ENCODE assay signal across 15 cellular contexts in the genomic region with DNA sequence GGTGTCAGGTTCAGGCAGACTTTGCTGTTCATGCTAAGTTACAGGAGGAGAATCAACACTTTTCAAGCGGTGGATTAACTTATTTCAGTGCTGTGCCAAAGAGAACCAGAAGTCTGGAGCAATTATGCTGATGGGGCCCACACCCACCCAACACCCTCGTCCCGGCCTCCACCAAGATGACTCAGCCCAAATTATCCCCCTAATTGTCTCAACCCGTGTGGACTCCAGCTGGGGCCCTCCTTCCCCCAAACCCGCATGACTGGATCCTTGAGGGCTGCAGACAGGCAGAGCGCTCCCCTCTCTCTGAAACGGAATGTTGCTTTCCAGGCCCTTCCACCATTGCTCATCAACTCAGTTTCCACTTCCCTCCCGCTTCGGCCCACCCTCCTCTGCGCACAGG. TPM values are rescaled to one million over a fixed set of nuclear protein-coding genes. Genes with fewer than 3 reads are reported as not detected.
DNase-seq lines count a peak whose midpoint lies in the region; TF ChIP-seq lines count a peak whose summit lies in the region.
"Had no signal": no experiment of that assay in that cellular context is flagged by ENCODE, and none has a peak within 500 bp of the region (broad histone marks: within the 10 kb centered on the region; RNA-seq: fewer than 3 reads in every experiment).

No MANE protein-coding gene starts in this region.

- H3K9me3 ChIP-seq in sigmoid colon (no peaks in the 10 kb centered on the region), breast epithelium (no peaks in the 10 kb centered on the region)
- H3K9me3 ChIP-seq: left lung, pancreas, thyroid gland had no signal

- H3K4me3 ChIP-seq in sigmoid colon (no peak overlapping the region), breast epithelium (no peak overlapping the region)
- H3K4me3 ChIP-seq: left lung, pancreas, thyroid gland had no signal

- TF ChIP-seq POLR2A in sigmoid colon (IDR thresholded peaks at IDR 0.05) (no peak), breast epithelium (IDR thresholded peaks at IDR 0.05) (no peak)

- H3K27me3 Mint-ChIP-seq in activated T-helper 2 cell treated with anti-CD3 and anti-CD28 coated beads, Interferon-gamma antibody, Interleukin-2, Interleukin-4, amounts not matched to agents 10 μg/mL and 5 μg/mL and 100 μg/mL, durations not matched to agents 14 hours and 24 hours and 36 hours (ENCODE audit: low read depth), result no peaks in the 10 kb centered on the region
- peaks cover 3% of the 10 kb centered on the region for H3K27me3 Mint-ChIP-seq in glutamatergic neuron (ENCODE audit: unreplicated experiment)
- H3K27me3 Mint-ChIP-seq in activated naive CD4-positive, alpha-beta T cell treated with anti-CD3 and anti-CD28 coated beads for 36 hours (ENCODE audit: low read depth), result no peaks in the 10 kb centered on the region
- H3K27me3 Mint-ChIP-seq: activated B cell treated with CpG ODN at 0.5 μM for 24 hours had no signal

- no peak for TF ChIP-seq EP300 in sigmoid colon (IDR thresholded peaks at IDR 0.05)

- H3K27ac ChIP-seq in sigmoid colon (no peak overlapping the region), breast epithelium (peak overlapping the region in 1 of 2 donors; percentile 27)
- H3K27ac ChIP-seq: left lung, pancreas, thyroid gland had no signal

- H3K36me3 ChIP-seq in sigmoid colon (peaks cover 0 to 6% (median 0%) of the 10 kb centered on the region in 4 donors), breast epithelium (no peaks in the 10 kb centered on the region)
- H3K36me3 ChIP-seq: pancreas, thyroid gland had no signal

- peaks cover 3% of the 10 kb centered on the region for H3K9me3 Mint-ChIP-seq in activated T-helper 2 cell treated with anti-CD3 and anti-CD28 coated beads, Interferon-gamma antibody, Interleukin-2, Interleukin-4, amounts not matched to agents 10 μg/mL and 5 μg/mL and 100 μg/mL, durations not matched to agents 14 hours and 24 hours and 36 hours
- H3K9me3 Mint-ChIP-seq in glutamatergic neuron (ENCODE audit: unreplicated experiment), result peaks cover 6% of the 10 kb centered on the region
- H3K9me3 Mint-ChIP-seq in activated naive CD4-positive, alpha-beta T cell treated with anti-CD3 and anti-CD28 coated beads for 36 hours, result peaks cover 13% of the 10 kb centered on the region

- intact Hi-C loops in activated T-helper 2 cell treated with anti-CD3 and anti-CD28 coated beads, Interferon-gamma antibody, Interleukin-2, Interleukin-4, amounts not matched to agents 10 μg/mL and 5 μg/mL and 100 μg/mL, durations not matched to agents 14 hours and 24 hours and 36 hours (cut with micrococcal nuclease), result no loop called here
- intact Hi-C loops in sigmoid colon (cut with DNase I), result no loop called here
- intact Hi-C loops in activated naive CD4-positive, alpha-beta T cell treated with anti-CD3 and anti-CD28 coated beads for 36 hours (cut with micrococcal nuclease), result no loop called here
- intact Hi-C loops in breast epithelium (cut with DNase I; ENCODE audit: low total_unique reads), result no loop called here

- H3K4me1 ChIP-seq in sigmoid colon (no peaks in the 10 kb centered on the region), breast epithelium (no peaks in the 10 kb centered on the region)
- H3K4me1 ChIP-seq: left lung, pancreas, thyroid gland had no signal

- CTCF ChIA-PET in activated naive CD4-positive, alpha-beta T cell treated with anti-CD3 and anti-CD28 coated beads for 36 hours (lab: Charles Lee), result no interaction called here

- peaks cover 4% of the 10 kb centered on the region for H3K36me3 Mint-ChIP-seq in activated T-helper 2 cell treated with anti-CD3 and anti-CD28 coated beads, Interferon-gamma antibody, Interleukin-2, Interleukin-4, amounts not matched to agents 10 μg/mL and 5 μg/mL and 100 μg/mL, durations not matched to agents 14 hours and 24 hours and 36 hours (ENCODE audit: low read depth)
- peaks cover 12% of the 10 kb centered on the region for H3K36me3 Mint-ChIP-seq in glutamatergic neuron (ENCODE audit: unreplicated experiment)
- peaks cover 14% of the 10 kb centered on the region for H3K36me3 Mint-ChIP-seq in activated naive CD4-positive, alpha-beta T cell treated with anti-CD3 and anti-CD28 coated beads for 36 hours (ENCODE audit: low read depth)

- H3K27ac Mint-ChIP-seq in activated T-helper 2 cell treated with anti-CD3 and anti-CD28 coated beads, Interferon-gamma antibody, Interleukin-2, Interleukin-4, amounts not matched to agents 10 μg/mL and 5 μg/mL and 100 μg/mL, durations not matched to agents 14 hours and 24 hours and 36 hours, result peak overlapping the region; percentile 46
- peak overlapping the region; percentile 22 for H3K27ac Mint-ChIP-seq in glutamatergic neuron (ENCODE audit: unreplicated experiment)
- H3K27ac Mint-ChIP-seq in activated naive CD4-positive, alpha-beta T cell treated with anti-CD3 and anti-CD28 coated beads for 36 hours, result no peak overlapping the region
- H3K27ac Mint-ChIP-seq: activated B cell treated with CpG ODN at 0.5 μM for 24 hours had no signal

- H3K4me3 Mint-ChIP-seq in activated T-helper 2 cell treated with anti-CD3 and anti-CD28 coated beads, Interferon-gamma antibody, Interleukin-2, Interleukin-4, amounts not matched to agents 10 μg/mL and 5 μg/mL and 100 μg/mL, durations not matched to agents 14 hours and 24 hours and 36 hours (ENCODE audit: low read depth), result no peak overlapping the region
- H3K4me3 Mint-ChIP-seq in glutamatergic neuron (ENCODE audit: unreplicated experiment), result no peak overlapping the region
- H3K4me3 Mint-ChIP-seq in activated naive CD4-positive, alpha-beta T cell treated with anti-CD3 and anti-CD28 coated beads for 36 hours, result no peak overlapping the region
- H3K4me3 Mint-ChIP-seq: activated B cell treated with CpG ODN at 0.5 μM for 24 hours had no signal

- TF ChIP-seq CTCF in glutamatergic neuron (IDR thresholded peaks at IDR 0.05; ENCODE audit: partially characterized antibody, unreplicated experiment), result no peak
- no peak for TF ChIP-seq CTCF in sigmoid colon (IDR thresholded peaks at IDR 0.05)
- no peak for TF ChIP-seq CTCF in breast epithelium (IDR thresholded peaks at IDR 0.05)

- H3K27me3 ChIP-seq in sigmoid colon (no peaks in the 10 kb centered on the region), breast epithelium (no peaks in the 10 kb centered on the region)
- H3K27me3 ChIP-seq: left lung, pancreas, thyroid gland had no signal

- DNase-seq in GM03348 (ENCODE audit: low spot score) (peak; percentile 79), glutamatergic neuron (no peak), sigmoid colon (peak; percentile 42), breast epithelium (ENCODE audit: low spot score in 2 of 2) (no peak), mucosa of gallbladder (ENCODE audit: low spot score) (no peak), NCI-H345 treated with DMSO at 0.1 percent for 48 hours (lab: John Stamatoyannopoulos, UW; ENCODE audit: unreplicated experiment) (no peak)
- DNase-seq in activated T-helper 2 cell treated with anti-CD3 and anti-CD28 coated beads, Interferon-gamma antibody, Interleukin-2, Interleukin-4, amounts not matched to agents 10 μg/mL and 5 μg/mL and 100 μg/mL, durations not matched to agents 14 hours and 24 hours and 36 hours (ENCODE audit: low spot score), result no peak
- no peak for DNase-seq in activated naive CD4-positive, alpha-beta T cell treated with anti-CD3 and anti-CD28 coated beads for 36 hours
- DNase-seq: activated B cell treated with CpG ODN at 0.5 μM for 24 hours, H7, left lung, NCI-H1417, pancreas, T-helper 2 cell, thyroid gland had no signal

- 63 to 69% methylated on average over 10 of the region's 10 CpGs for WGBS in sigmoid colon, 2 donors

- peaks cover 9% of the 10 kb centered on the region for H3K4me1 Mint-ChIP-seq in activated T-helper 2 cell treated with anti-CD3 and anti-CD28 coated beads, Interferon-gamma antibody, Interleukin-2, Interleukin-4, amounts not matched to agents 10 μg/mL and 5 μg/mL and 100 μg/mL, durations not matched to agents 14 hours and 24 hours and 36 hours (ENCODE audit: low read depth)
- no peaks in the 10 kb centered on the region for H3K4me1 Mint-ChIP-seq in glutamatergic neuron (ENCODE audit: low read depth, unreplicated experiment)
- peaks cover 10% of the 10 kb centered on the region for H3K4me1 Mint-ChIP-seq in activated naive CD4-positive, alpha-beta T cell treated with anti-CD3 and anti-CD28 coated beads for 36 hours (ENCODE audit: low read depth)
- H3K4me1 Mint-ChIP-seq: activated B cell treated with CpG ODN at 0.5 μM for 24 hours had no signal

RNA-seq across cellular contexts. Expression of a gene that starts 34.6 kb away (rescaled TPM):
- total RNA-seq in activated T-helper 2 cell treated with anti-CD3 and anti-CD28 coated beads, Interferon-gamma antibody, Interleukin-2, Interleukin-4, amounts not matched to agents 10 μg/mL and 5 μg/mL and 100 μg/mL, durations not matched to agents 14 hours and 24 hours and 36 hours, result 0.09 and 0.16 TPM in 2 replicates
- total RNA-seq in glutamatergic neuron (ENCODE audit: unreplicated experiment), result 0.91 TPM
- 10 to 100 TPM in 1 of 4 donors, 1 to 10 TPM in 3; 6.4 to 21.3 (median 7.5) TPM for total RNA-seq in sigmoid colon
- polyA plus RNA-seq in sigmoid colon, result 1 to 10 TPM in 1 of 3 donors, under 1 TPM in 2; under 0.01 to 1.2 (median 0.85) TPM
- under 1 TPM in 1 of 2 experiments, not detected in 1; 0.12 TPM for total RNA-seq in activated naive CD4-positive, alpha-beta T cell treated with anti-CD3 and anti-CD28 coated beads for 36 hours
- total RNA-seq in breast epithelium, result 1 to 10 TPM; 2.0 to 4.7 (median 3.2) TPM
- 17.7 TPM for total RNA-seq in mucosa of gallbladder

Comparison
In these comparisons a context has a peak if more than half of its experiments do, and no peak if none do; other contexts are left out.
1. DNase-seq: peak in GM03348 (single experiment) and sigmoid colon (single experiment); none in activated T-helper 2 cell treated with anti-CD3 and anti-CD28 coated beads, Interferon-gamma antibody, Interleukin-2, Interleukin-4, amounts not matched to agents 10 μg/mL and 5 μg/mL and 100 μg/mL, durations not matched to agents 14 hours and 24 hours and 36 hours (single experiment), glutamatergic neuron (single experiment), activated naive CD4-positive, alpha-beta T cell treated with anti-CD3 and anti-CD28 coated beads for 36 hours (single experiment), breast epithelium (0 of 2), mucosa of gallbladder (single experiment) and NCI-H345 treated with DMSO at 0.1 percent for 48 hours (single experiment).